Comparison of ENCODE assay signal across 16 cellular contexts in genomic region chr11:75800728-75801361, GRCh38. TPM values are rescaled to one million over a fixed set of nuclear protein-coding genes. Genes with fewer than 3 reads are reported as not detected.
A peak's percentile ranks its signal among the peaks of the same experiment; 100 is the strongest.
DNase-seq lines count a peak whose midpoint lies in the region; ATAC-seq and TF ChIP-seq lines count a peak whose summit lies in the region.
"Had no signal": no experiment of that assay in that cellular context is flagged by ENCODE, and none has a peak within 500 bp of the region (broad histone marks: within the 10 kb centered on the region; RNA-seq: fewer than 3 reads in every experiment).

No MANE protein-coding gene starts in this region.

- DNase-seq in activated CD8-positive, alpha-beta T cell treated with anti-CD3 and anti-CD28 coated beads, Interleukin-2, amount 10 ng/mL, durations not matched to agents 7 days and 5 days, result no peak
- no peak for DNase-seq in activated CD8-positive, alpha-beta T cell treated with anti-CD3 and anti-CD28 coated beads for 36 hours
- peak in 1 of 10 donors; percentile 24 for DNase-seq in dorsolateral prefrontal cortex
- peak; percentile 67 for DNase-seq in pons (ENCODE audit: low spot score)
- no peak for DNase-seq in NCI-H510A (lab: John Stamatoyannopoulos, UW)
- DNase-seq in KG1 (lab: John Stamatoyannopoulos, UW), result no peak
- DNase-seq: amniotic stem cell, NCI-H1417 treated with DMSO at 0.1 percent for 48 hours, NCI-H524 treated with DMSO at 0.1 percent for 48 hours, SJCRH30 had no signal

- H3K36me3 ChIP-seq in KMS-11 (ENCODE audit: insufficient read depth), result no peaks in the 10 kb centered on the region
- H3K36me3 ChIP-seq: SJCRH30 had no signal

- no peak overlapping the region for H2AFZ ChIP-seq in KMS-11 (ENCODE audit: low read depth)

- H3K9me3 Mint-ChIP-seq in activated CD8-positive, alpha-beta T cell treated with anti-CD3 and anti-CD28 coated beads, Interleukin-2, amount 10 ng/mL, durations not matched to agents 7 days and 5 days (ENCODE audit: insufficient read depth), result no peaks in the 10 kb centered on the region
- no peaks in the 10 kb centered on the region for H3K9me3 Mint-ChIP-seq in activated CD8-positive, alpha-beta T cell treated with anti-CD3 and anti-CD28 coated beads for 36 hours
- H3K9me3 Mint-ChIP-seq: activated T-helper 17 cell treated with anti-CD3 and anti-CD28 coated beads, Interleukin-2, amount 50 U/mL, for 72 hours; WTC11 had no signal

- H3K27me3 ChIP-seq in KMS-11 (ENCODE audit: insufficient read depth, low read depth) (no peaks in the 10 kb centered on the region), dorsolateral prefrontal cortex (no peaks in the 10 kb centered on the region)
- H3K27me3 ChIP-seq: left lung, SJCRH30, testis had no signal

- TF ChIP-seq CTCF in activated CD8-positive, alpha-beta T cell treated with anti-CD3 and anti-CD28 coated beads for 36 hours (IDR thresholded peaks at IDR 0.05), result no peak
- TF ChIP-seq CTCF in KMS-11 (conservative IDR thresholded peaks at IDR 0.05; ENCODE audit: low read depth, low read length), result no peak
- TF ChIP-seq CTCF in dorsolateral prefrontal cortex (IDR thresholded peaks at IDR 0.05 in 54 of 56, conservative IDR thresholded peaks at IDR 0.05 in 2 of 56; ENCODE audit: low read depth in 1 of 56, partially characterized antibody in 56 of 56), result peak in 2 of 56 donors; percentile 16 to 19

- peak overlapping the region; percentile 16; the same call in 1 of the 2 replicates for H3K4me2 ChIP-seq in KMS-11

- H3K4me1 Mint-ChIP-seq in activated CD8-positive, alpha-beta T cell treated with anti-CD3 and anti-CD28 coated beads, Interleukin-2, amount 10 ng/mL, durations not matched to agents 7 days and 5 days (ENCODE audit: low read depth), result peaks cover 20% of the 10 kb centered on the region
- no peaks in the 10 kb centered on the region for H3K4me1 Mint-ChIP-seq in activated CD8-positive, alpha-beta T cell treated with anti-CD3 and anti-CD28 coated beads for 36 hours (ENCODE audit: low read depth)

- peak overlapping the region; percentile 41 for H3K27ac Mint-ChIP-seq in activated CD8-positive, alpha-beta T cell treated with anti-CD3 and anti-CD28 coated beads, Interleukin-2, amount 10 ng/mL, durations not matched to agents 7 days and 5 days
- no peak overlapping the region for H3K27ac Mint-ChIP-seq in activated CD8-positive, alpha-beta T cell treated with anti-CD3 and anti-CD28 coated beads for 36 hours
- H3K27ac Mint-ChIP-seq: WTC11 had no signal

- intact Hi-C loops in activated CD8-positive, alpha-beta T cell treated with anti-CD3 and anti-CD28 coated beads for 36 hours (cut with micrococcal nuclease), result loop anchor here (5.0 kb wide), 1 partner anchor 351 kb away; no protein-coding TSS in a partner anchor
- intact Hi-C loops in dorsolateral prefrontal cortex (cut with DNase I), result loop anchor here in 1 of 2 donors (5.0 to 10.0 kb wide), 2 partner anchors 351 to 404 kb away; partner anchors contain the start of gene WNT11

- peak overlapping the region; percentile 3; the same call in 1 of the 2 replicates for H3K27ac ChIP-seq in KMS-11
- H3K27ac ChIP-seq in dorsolateral prefrontal cortex, result peak overlapping the region in 37 of 59 donors; percentile 0 to 75 (median 47)
- H3K27ac ChIP-seq: left lung, SJCRH30, testis had no signal

- H3K4me3 Mint-ChIP-seq in activated CD8-positive, alpha-beta T cell treated with anti-CD3 and anti-CD28 coated beads, Interleukin-2, amount 10 ng/mL, durations not matched to agents 7 days and 5 days, result no peak overlapping the region
- H3K4me3 Mint-ChIP-seq in activated CD8-positive, alpha-beta T cell treated with anti-CD3 and anti-CD28 coated beads for 36 hours, result no peak overlapping the region
- H3K4me3 Mint-ChIP-seq: activated T-helper 17 cell treated with anti-CD3 and anti-CD28 coated beads, Interleukin-2, amount 50 U/mL, for 72 hours; WTC11 had no signal

- H3K4me1 ChIP-seq in KMS-11 (ENCODE audit: low read depth, poor library complexity, severe bottlenecking), result peaks cover 25% of the 10 kb centered on the region
- H3K4me1 ChIP-seq: testis had no signal

- no peaks in the 10 kb centered on the region for H4K20me1 ChIP-seq in KMS-11 (ENCODE audit: insufficient read depth)

- no peak for ATAC-seq in activated CD8-positive, alpha-beta T cell treated with anti-CD3 and anti-CD28 coated beads, Interleukin-2, amount 10 ng/mL, durations not matched to agents 7 days and 5 days
- no peak for ATAC-seq in activated CD8-positive, alpha-beta T cell treated with anti-CD3 and anti-CD28 coated beads for 36 hours
- ATAC-seq in HG02973 (IDR thresholded peaks at IDR 0.05; ENCODE audit: unreplicated experiment), result no peak
- ATAC-seq: WTC11 had no signal

- H3K4me3 ChIP-seq in KMS-11 (IDR thresholded peaks at IDR 0.05; ENCODE audit: insufficient read depth, low read depth, low read length) (no peak overlapping the region), dorsolateral prefrontal cortex (no peak overlapping the region)
- H3K4me3 ChIP-seq: left lung, SJCRH30, testis had no signal

- no peaks in the 10 kb centered on the region for H3K79me2 ChIP-seq in KMS-11 (ENCODE audit: insufficient read depth, low read depth)

- no peaks in the 10 kb centered on the region for H3K36me3 Mint-ChIP-seq in activated CD8-positive, alpha-beta T cell treated with anti-CD3 and anti-CD28 coated beads, Interleukin-2, amount 10 ng/mL, durations not matched to agents 7 days and 5 days (ENCODE audit: low read depth)
- no peaks in the 10 kb centered on the region for H3K36me3 Mint-ChIP-seq in activated CD8-positive, alpha-beta T cell treated with anti-CD3 and anti-CD28 coated beads for 36 hours (ENCODE audit: low read depth)
- H3K36me3 Mint-ChIP-seq: WTC11 had no signal

- H3K9ac ChIP-seq in KMS-11, result no peak overlapping the region

- CTCF ChIA-PET in activated CD8-positive, alpha-beta T cell treated with anti-CD3 and anti-CD28 coated beads, Interleukin-2, amount 10 ng/mL, durations not matched to agents 7 days and 5 days (lab: Charles Lee), result interaction anchor here (0.8 to 5.0 kb wide), 7 partner anchors 12 to 352 kb away, joined by 3 to 97 read pairs (median 4); partner anchors contain the start of gene UVRAG
- CTCF ChIA-PET in activated CD8-positive, alpha-beta T cell treated with anti-CD3 and anti-CD28 coated beads for 36 hours (lab: Charles Lee), result interaction anchor here (0.9 to 3.0 kb wide), 4 partner anchors 9 to 352 kb away, joined by 3 to 119 read pairs (median 13); no protein-coding TSS in a partner anchor

- no peaks in the 10 kb centered on the region for H3K27me3 Mint-ChIP-seq in activated CD8-positive, alpha-beta T cell treated with anti-CD3 and anti-CD28 coated beads, Interleukin-2, amount 10 ng/mL, durations not matched to agents 7 days and 5 days (ENCODE audit: low read depth)
- H3K27me3 Mint-ChIP-seq in activated CD8-positive, alpha-beta T cell treated with anti-CD3 and anti-CD28 coated beads for 36 hours, result no peaks in the 10 kb centered on the region
- H3K27me3 Mint-ChIP-seq: activated T-helper 17 cell treated with anti-CD3 and anti-CD28 coated beads, Interleukin-2, amount 50 U/mL, for 72 hours had no signal

- POLR2A ChIA-PET in activated CD8-positive, alpha-beta T cell treated with anti-CD3 and anti-CD28 coated beads, Interleukin-2, amount 10 ng/mL, durations not matched to agents 7 days and 5 days (lab: Charles Lee), result interaction anchor here (1.2 kb wide), 1 partner anchor 15 kb away, joined by 3 read pairs; no protein-coding TSS in a partner anchor
- POLR2A ChIA-PET in activated CD8-positive, alpha-beta T cell treated with anti-CD3 and anti-CD28 coated beads for 36 hours (lab: Charles Lee), result no interaction called here

RNA-seq across cellular contexts. Expression of gene UVRAG, which starts 14.2 kb away (rescaled TPM):
- 10 to 100 TPM; 19.8 to 21.1 TPM for total RNA-seq in activated CD8-positive, alpha-beta T cell treated with anti-CD3 and anti-CD28 coated beads, Interleukin-2, amount 10 ng/mL, durations not matched to agents 7 days and 5 days
- 10 to 100 TPM; 14.4 to 15.7 TPM for total RNA-seq in activated CD8-positive, alpha-beta T cell treated with anti-CD3 and anti-CD28 coated beads for 36 hours
- total RNA-seq in dorsolateral prefrontal cortex, result 10 to 100 TPM; 29.8 to 76.8 (median 44.7) TPM

RNA-seq across cellular contexts. Expression of gene DGAT2, which starts 32.3 kb away (rescaled TPM):
- under 1 TPM; 0.37 to 0.76 TPM for total RNA-seq in activated CD8-positive, alpha-beta T cell treated with anti-CD3 and anti-CD28 coated beads, Interleukin-2, amount 10 ng/mL, durations not matched to agents 7 days and 5 days
- 1 to 10 TPM; 1.7 to 1.8 TPM for total RNA-seq in activated CD8-positive, alpha-beta T cell treated with anti-CD3 and anti-CD28 coated beads for 36 hours
- 10 to 100 TPM in 53 of 120 experiments, 1 to 10 TPM in 67; 4.8 to 16.5 (median 9.7) TPM for total RNA-seq in dorsolateral prefrontal cortex
